20 cellular contexts compared by ENCODE assay signal in genomic region chr4:15799703-15800102, GRCh38. TPM values are rescaled to one million over a fixed set of nuclear protein-coding genes. Genes with fewer than 3 reads are reported as not detected.
DNase-seq lines count a peak whose midpoint lies in the region; ATAC-seq, FAIRE-seq and TF ChIP-seq lines count a peak whose summit lies in the region.
"Had no signal": no experiment of that assay in that cellular context is flagged by ENCODE, and none has a peak within 500 bp of the region (broad histone marks: within the 10 kb centered on the region; RNA-seq: fewer than 3 reads in every experiment).

No MANE protein-coding gene starts in this region.

- ATAC-seq in GM18868 (IDR thresholded peaks at IDR 0.05; ENCODE audit: unreplicated experiment): peak; percentile 45
- no peak for ATAC-seq in activated B cell treated with CpG ODN at 0.5 μM for 24 hours (ENCODE audit: low read depth)
- ATAC-seq in naive B cell (ENCODE audit: low read depth in 2 of 2): peak; percentile 30 to 43
- no peak for ATAC-seq in effector memory CD8-positive, alpha-beta T cell (replicated peaks)
- no peak for ATAC-seq in HG03469 (IDR thresholded peaks at IDR 0.05; ENCODE audit: unreplicated experiment)
- ATAC-seq: GM23338 had no signal

- H3K27ac Mint-ChIP-seq in activated B cell treated with CpG ODN at 0.5 μM for 24 hours (peak overlapping the region; percentile 50), naive B cell (peak overlapping the region in 5 of 6 donors; percentile 23 to 90 (median 44))
- H3K27ac Mint-ChIP-seq in effector memory CD8-positive, alpha-beta T cell: no peak overlapping the region
- H3K27ac Mint-ChIP-seq: GM23338 had no signal

- H3K9me3 ChIP-seq in BLaER1: peaks cover 13% of the 10 kb centered on the region; the same call in 1 of the 2 replicates

- no peaks in the 10 kb centered on the region for H4K20me1 ChIP-seq in BLaER1

- H3K4me2 ChIP-seq in BLaER1: peak overlapping the region; percentile 74
- H3K4me2 ChIP-seq: GM23338, PC-9 had no signal

- intact Hi-C loops in activated B cell treated with CpG ODN at 0.5 μM for 24 hours (cut with micrococcal nuclease): no loop called here

- CTCF ChIA-PET in activated B cell treated with CpG ODN at 0.5 μM for 24 hours (lab: Charles Lee): interaction anchor here (0.7 to 1.4 kb wide), 3 partner anchors 56 to 157 kb away, joined by 3 to 4 read pairs (median 4); no protein-coding TSS in a partner anchor

- peak overlapping the region; percentile 77 for H3K27ac ChIP-seq in BLaER1
- H3K27ac ChIP-seq: C4-2B, PC-9 had no signal

- H3K27me3 ChIP-seq in BLaER1: no peaks in the 10 kb centered on the region

- H3K9me3 Mint-ChIP-seq in activated B cell treated with CpG ODN at 0.5 μM for 24 hours: no peaks in the 10 kb centered on the region
- H3K9me3 Mint-ChIP-seq in naive B cell: no peaks in the 10 kb centered on the region
- no peaks in the 10 kb centered on the region for H3K9me3 Mint-ChIP-seq in effector memory CD8-positive, alpha-beta T cell

- H3K4me1 Mint-ChIP-seq in activated B cell treated with CpG ODN at 0.5 μM for 24 hours (peaks cover 25% of the 10 kb centered on the region), naive B cell (peaks cover 28 to 39% (median 33%) of the 10 kb centered on the region in 3 donors)
- peaks cover 3 to 4% of the 10 kb centered on the region in 2 donors for H3K4me1 Mint-ChIP-seq in effector memory CD8-positive, alpha-beta T cell (ENCODE audit: low read depth in 2 of 2)
- H3K4me1 Mint-ChIP-seq: GM23338 had no signal

- no peaks in the 10 kb centered on the region for H3K36me3 Mint-ChIP-seq in activated B cell treated with CpG ODN at 0.5 μM for 24 hours (ENCODE audit: low read depth)
- H3K36me3 Mint-ChIP-seq in naive B cell: no peaks in the 10 kb centered on the region
- H3K36me3 Mint-ChIP-seq in effector memory CD8-positive, alpha-beta T cell (ENCODE audit: insufficient read depth): no peaks in the 10 kb centered on the region

- peak overlapping the region; percentile 37; the same call in 1 of the 2 replicates for H3K4me3 ChIP-seq in BLaER1
- H3K4me3 ChIP-seq: GM23338, PC-9 had no signal

- H3K4me1 ChIP-seq in BLaER1: peaks cover 92% of the 10 kb centered on the region

- POLR2A ChIA-PET in activated B cell treated with CpG ODN at 0.5 μM for 24 hours (lab: Charles Lee): interaction anchor here (1.3 kb wide), 1 partner anchor 43 kb away, joined by 3 read pairs; no protein-coding TSS in a partner anchor

- peak overlapping the region; percentile 66; the same call in 1 of the 2 replicates for H3K9ac ChIP-seq in BLaER1

- no peak for FAIRE-seq in urothelium cell line (lab: Jason Lieb, UNC)

- no peak for TF ChIP-seq CTCF in activated B cell treated with CpG ODN at 0.5 μM for 24 hours (IDR thresholded peaks at IDR 0.05)

- DNase-seq in activated B cell treated with CpG ODN at 0.5 μM for 24 hours (no peak), naive B cell (no peak), HT-29 (ENCODE audit: low spot score) (no peak), urothelium cell line (ENCODE audit: low spot score) (no peak)
- no peak for DNase-seq in effector memory CD8-positive, alpha-beta T cell
- DNase-seq: DMS79, HCEC 1CT, NCI-H1105 treated with DMSO at 0.1 percent for 48 hours, NCI-H1694 treated with DMSO at 0.1 percent for 48 hours, NCI-H226, NCI-H524, NCI-H82, PC-9 had no signal

- H3K36me3 ChIP-seq in BLaER1: peaks cover 4% of the 10 kb centered on the region; the same call in 1 of the 2 replicates

- H3K4me3 Mint-ChIP-seq in activated B cell treated with CpG ODN at 0.5 μM for 24 hours (peak overlapping the region; percentile 17), naive B cell (peak overlapping the region in 7 of 8 donors; percentile 22 to 78 (median 60))
- H3K4me3 Mint-ChIP-seq in effector memory CD8-positive, alpha-beta T cell: no peak overlapping the region
- H3K4me3 Mint-ChIP-seq: GM23338 had no signal

- H3K27me3 Mint-ChIP-seq in activated B cell treated with CpG ODN at 0.5 μM for 24 hours (no peaks in the 10 kb centered on the region), naive B cell (no peaks in the 10 kb centered on the region)
- H3K27me3 Mint-ChIP-seq in effector memory CD8-positive, alpha-beta T cell: peaks cover 0 to 21% of the 10 kb centered on the region in 2 donors

RNA-seq across cellular contexts. Expression of gene CD38, which starts 21.6 kb away (rescaled TPM):
- 5.0 and 5.8 TPM in 2 replicates for total RNA-seq in activated B cell treated with CpG ODN at 0.5 μM for 24 hours
- 10 to 100 TPM; 12.8 to 33.8 (median 24.7) TPM for polyA plus RNA-seq in naive B cell (ENCODE audit: low read depth in 6 of 6)
- total RNA-seq in HT-29 (2014; rRNA removed; shearing (Covaris generic)): 0.05 TPM in 1 of 2 replicates, not detected in the other
- total RNA-seq: A673, G401 had no signal

Comparison
In these comparisons a context has a peak if more than half of its experiments do, and no peak if none do; other contexts are left out.
1. ATAC-seq: peak in GM18868 (single experiment) and naive B cell (2 of 2); none in activated B cell treated with CpG ODN at 0.5 μM for 24 hours (single experiment), effector memory CD8-positive, alpha-beta T cell (single experiment) and HG03469 (single experiment).
2. H3K27ac Mint-ChIP-seq: peak in activated B cell treated with CpG ODN at 0.5 μM for 24 hours (single experiment) and naive B cell (5 of 6); none in effector memory CD8-positive, alpha-beta T cell (0 of 2).
3. H3K4me3 Mint-ChIP-seq: peak in activated B cell treated with CpG ODN at 0.5 μM for 24 hours (single experiment) and naive B cell (7 of 8); none in effector memory CD8-positive, alpha-beta T cell (0 of 2).